ENCODE assay signal across 1 cellular context in the genomic region with DNA sequence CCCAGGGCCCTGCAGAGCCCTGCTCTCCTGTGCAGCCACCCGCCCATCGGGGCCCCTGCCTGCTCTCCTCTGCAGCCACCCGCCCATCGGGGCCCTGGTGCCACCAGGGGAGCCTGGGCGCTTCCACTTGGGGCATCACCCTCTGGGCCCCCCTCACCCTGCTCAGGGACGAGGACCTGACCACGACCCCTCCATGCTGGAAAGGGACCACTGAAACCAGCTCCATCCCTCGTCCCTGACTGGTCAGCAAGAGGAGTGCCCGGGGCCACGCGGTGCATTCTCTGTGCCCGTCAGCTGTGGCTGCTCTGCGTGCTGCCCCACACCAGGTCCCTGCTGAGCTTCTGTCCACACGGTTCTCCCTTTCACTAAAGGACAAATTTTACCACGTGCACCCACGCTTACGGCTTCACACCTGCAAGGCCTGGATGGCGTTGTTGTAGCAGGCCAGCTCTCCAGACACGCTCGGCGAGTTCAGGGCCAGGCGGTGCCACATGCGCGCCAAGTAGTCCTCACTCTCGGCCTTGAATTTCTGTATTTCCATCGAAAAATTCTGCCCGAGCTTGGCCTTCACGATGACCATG.
TF ChIP-seq lines count a peak whose summit lies in the region.

No MANE protein-coding gene starts in this region.

TF ChIP-seq in HepG2, 621 proteins besides CTCF, POLR2A, EP300 and RAD21:
- TF ChIP-seq, protein P1, sequence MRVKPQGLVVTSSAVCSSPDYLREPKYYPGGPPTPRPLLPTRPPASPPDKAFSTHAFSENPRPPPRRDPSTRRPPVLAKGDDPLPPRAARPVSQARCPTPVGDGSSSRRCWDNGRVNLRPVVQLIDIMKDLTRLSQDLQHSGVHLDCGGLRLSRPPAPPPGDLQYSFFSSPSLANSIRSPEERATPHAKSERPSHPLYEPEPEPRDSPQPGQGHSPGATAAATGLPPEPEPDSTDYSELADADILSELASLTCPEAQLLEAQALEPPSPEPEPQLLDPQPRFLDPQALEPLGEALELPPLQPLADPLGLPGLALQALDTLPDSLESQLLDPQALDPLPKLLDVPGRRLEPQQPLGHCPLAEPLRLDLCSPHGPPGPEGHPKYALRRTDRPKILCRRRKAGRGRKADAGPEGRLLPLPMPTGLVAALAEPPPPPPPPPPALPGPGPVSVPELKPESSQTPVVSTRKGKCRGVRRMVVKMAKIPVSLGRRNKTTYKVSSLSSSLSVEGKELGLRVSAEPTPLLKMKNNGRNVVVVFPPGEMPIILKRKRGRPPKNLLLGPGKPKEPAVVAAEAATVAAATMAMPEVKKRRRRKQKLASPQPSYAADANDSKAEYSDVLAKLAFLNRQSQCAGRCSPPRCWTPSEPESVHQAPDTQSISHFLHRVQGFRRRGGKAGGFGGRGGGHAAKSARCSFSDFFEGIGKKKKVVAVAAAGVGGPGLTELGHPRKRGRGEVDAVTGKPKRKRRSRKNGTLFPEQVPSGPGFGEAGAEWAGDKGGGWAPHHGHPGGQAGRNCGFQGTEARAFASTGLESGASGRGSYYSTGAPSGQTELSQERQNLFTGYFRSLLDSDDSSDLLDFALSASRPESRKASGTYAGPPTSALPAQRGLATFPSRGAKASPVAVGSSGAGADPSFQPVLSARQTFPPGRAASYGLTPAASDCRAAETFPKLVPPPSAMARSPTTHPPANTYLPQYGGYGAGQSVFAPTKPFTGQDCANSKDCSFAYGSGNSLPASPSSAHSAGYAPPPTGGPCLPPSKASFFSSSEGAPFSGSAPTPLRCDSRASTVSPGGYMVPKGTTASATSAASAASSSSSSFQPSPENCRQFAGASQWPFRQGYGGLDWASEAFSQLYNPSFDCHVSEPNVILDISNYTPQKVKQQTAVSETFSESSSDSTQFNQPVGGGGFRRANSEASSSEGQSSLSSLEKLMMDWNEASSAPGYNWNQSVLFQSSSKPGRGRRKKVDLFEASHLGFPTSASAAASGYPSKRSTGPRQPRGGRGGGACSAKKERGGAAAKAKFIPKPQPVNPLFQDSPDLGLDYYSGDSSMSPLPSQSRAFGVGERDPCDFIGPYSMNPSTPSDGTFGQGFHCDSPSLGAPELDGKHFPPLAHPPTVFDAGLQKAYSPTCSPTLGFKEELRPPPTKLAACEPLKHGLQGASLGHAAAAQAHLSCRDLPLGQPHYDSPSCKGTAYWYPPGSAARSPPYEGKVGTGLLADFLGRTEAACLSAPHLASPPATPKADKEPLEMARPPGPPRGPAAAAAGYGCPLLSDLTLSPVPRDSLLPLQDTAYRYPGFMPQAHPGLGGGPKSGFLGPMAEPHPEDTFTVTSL (CRISPR knock-in tag; IDR thresholded peaks at IDR 0.05; ENCODE audit: borderline replicate concordance), result no peak
- TF ChIP-seq ISL2 (CRISPR knock-in tag; IDR thresholded peaks at IDR 0.05) (no peak), POLR2G (IDR thresholded peaks at IDR 0.05; ENCODE audit: low read depth, low read length) (no peak), THYN1 (CRISPR knock-in tag; IDR thresholded peaks at IDR 0.05; ENCODE audit: borderline replicate concordance, low read depth) (no peak), TOPORS (CRISPR knock-in tag; IDR thresholded peaks at IDR 0.05) (no peak), TCF7L2 (IDR thresholded peaks at IDR 0.05; ENCODE audit: low read depth, low read length) (no peak), SALL1 (CRISPR knock-in tag; IDR thresholded peaks at IDR 0.05) (no peak), HNRNPH1 (optimal IDR thresholded peaks at IDR 0.05; ENCODE audit: low read depth, low read length) (no peak), KLF9 (CRISPR knock-in tag; IDR thresholded peaks at IDR 0.05; ENCODE audit: low read depth) (no peak), ZNF674 (CRISPR knock-in tag; IDR thresholded peaks at IDR 0.05; ENCODE audit: low read depth) (no peak)
- TF ChIP-seq, protein P2, sequence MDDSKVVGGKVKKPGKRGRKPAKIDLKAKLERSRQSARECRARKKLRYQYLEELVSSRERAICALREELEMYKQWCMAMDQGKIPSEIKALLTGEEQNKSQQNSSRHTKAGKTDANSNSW (CRISPR knock-in tag; IDR thresholded peaks at IDR 0.05; ENCODE audit: borderline replicate concordance), result no peak
- TF ChIP-seq, protein P3, sequence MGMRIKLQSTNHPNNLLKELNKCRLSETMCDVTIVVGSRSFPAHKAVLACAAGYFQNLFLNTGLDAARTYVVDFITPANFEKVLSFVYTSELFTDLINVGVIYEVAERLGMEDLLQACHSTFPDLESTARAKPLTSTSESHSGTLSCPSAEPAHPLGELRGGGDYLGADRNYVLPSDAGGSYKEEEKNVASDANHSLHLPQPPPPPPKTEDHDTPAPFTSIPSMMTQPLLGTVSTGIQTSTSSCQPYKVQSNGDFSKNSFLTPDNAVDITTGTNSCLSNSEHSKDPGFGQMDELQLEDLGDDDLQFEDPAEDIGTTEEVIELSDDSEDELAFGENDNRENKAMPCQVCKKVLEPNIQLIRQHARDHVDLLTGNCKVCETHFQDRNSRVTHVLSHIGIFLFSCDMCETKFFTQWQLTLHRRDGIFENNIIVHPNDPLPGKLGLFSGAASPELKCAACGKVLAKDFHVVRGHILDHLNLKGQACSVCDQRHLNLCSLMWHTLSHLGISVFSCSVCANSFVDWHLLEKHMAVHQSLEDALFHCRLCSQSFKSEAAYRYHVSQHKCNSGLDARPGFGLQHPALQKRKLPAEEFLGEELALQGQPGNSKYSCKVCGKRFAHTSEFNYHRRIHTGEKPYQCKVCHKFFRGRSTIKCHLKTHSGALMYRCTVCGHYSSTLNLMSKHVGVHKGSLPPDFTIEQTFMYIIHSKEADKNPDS (CRISPR knock-in tag; IDR thresholded peaks at IDR 0.05), result no peak
